Comparison of ENCODE assay signal across 8 cellular contexts in the genomic region with DNA sequence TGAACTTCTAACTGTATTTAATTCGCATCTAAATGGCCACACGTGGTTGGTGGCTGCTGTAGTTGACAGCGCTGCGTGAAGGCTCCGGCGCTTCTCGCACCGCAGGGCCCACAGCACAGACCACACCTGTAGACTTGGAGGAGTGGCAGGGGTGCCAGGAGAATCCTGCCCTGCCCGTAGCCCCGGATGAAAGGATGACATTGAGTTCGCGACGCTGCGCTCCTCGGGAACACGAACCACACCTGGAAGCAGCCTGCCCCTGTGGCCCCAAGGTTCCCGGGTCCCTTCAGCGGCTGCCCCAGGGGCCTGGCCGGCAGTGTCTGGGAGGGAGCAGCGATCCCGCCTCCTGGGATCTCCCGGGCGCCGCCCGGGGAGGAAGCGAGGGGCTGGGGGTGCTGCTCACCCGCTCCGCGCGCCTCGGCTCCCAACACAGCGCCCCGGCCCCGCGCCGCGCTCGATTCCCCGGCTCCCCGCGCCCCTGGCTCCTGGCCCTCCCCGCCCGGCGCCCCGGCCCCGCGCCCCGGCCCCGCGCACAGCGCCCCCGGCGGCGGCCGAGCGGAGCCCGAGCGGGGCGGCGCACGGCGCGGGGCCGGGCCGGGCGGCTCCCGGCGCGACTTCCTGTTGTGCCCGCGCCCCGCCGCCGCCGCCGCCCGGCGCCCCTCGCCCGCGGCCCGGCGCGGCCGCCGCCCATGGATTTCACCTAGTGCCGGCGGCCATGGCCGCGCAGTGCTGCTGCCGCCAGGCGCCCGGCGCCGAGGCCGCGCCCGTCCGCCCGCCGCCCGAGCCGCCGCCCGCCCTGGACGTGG. TPM values are rescaled to one million over a fixed set of nuclear protein-coding genes. Genes with fewer than 3 reads are reported as not detected.
DNase-seq lines count a peak whose midpoint lies in the region; ATAC-seq and TF ChIP-seq lines count a peak whose summit lies in the region.

Gene RNPEPL1 (plus strand): TSS at position 613 of the 806 bp plus-strand sequence. CDS start 103 bp downstream, at position 716.

- DNase-seq in CD14-positive monocyte (ENCODE audit: low spot score), result peak; percentile 49
- peak; percentile 52 for DNase-seq in T-helper 9 cell
- DNase-seq in caudate nucleus (lab: John Stamatoyannopoulos, UW), result peak in 6 of 61 donors; percentile 17 to 63 (median 50)
- DNase-seq in immature natural killer cell, result peak; percentile 66 to 77 (median 73)

- H3K36me3 Mint-ChIP-seq in CD14-positive monocyte (peaks cover 24 to 40% of the 10 kb centered on the region in 2 donors), IgD-negative memory B cell (peaks cover 6% of the 10 kb centered on the region), immature natural killer cell (peaks cover 0 to 8% (median 8%) of the 10 kb centered on the region in 3 donors)

- H3K9me3 Mint-ChIP-seq in CD14-positive monocyte (no peaks in the 10 kb centered on the region), IgD-negative memory B cell (no peaks in the 10 kb centered on the region), immature natural killer cell (no peaks in the 10 kb centered on the region)

- H3K27ac ChIP-seq in caudate nucleus (ENCODE audit: low read depth, low read length) (peak within 1 kb of the TSS; percentile 82), skeletal muscle tissue (ENCODE audit: low read depth, low read length) (peak within 1 kb of the TSS; percentile 64)

- H3K27ac Mint-ChIP-seq in CD14-positive monocyte (peak within 1 kb of the TSS; percentile 92 to 98 (median 94)), IgD-negative memory B cell (peak within 1 kb of the TSS; percentile 92 to 96 (median 94)), immature natural killer cell (peak within 1 kb of the TSS; percentile 93 to 99 (median 96))

- ATAC-seq in GM19351 (IDR thresholded peaks at IDR 0.05; ENCODE audit: unreplicated experiment) (peak; percentile 32), HG03025 (IDR thresholded peaks at IDR 0.05; ENCODE audit: low FRiP score, unreplicated experiment) (no peak)

- H3K4me1 ChIP-seq in skeletal muscle tissue (ENCODE audit: control insufficient read depth in 3 of 3, insufficient read depth in 3 of 3, low read length in 3 of 3), result peaks cover 35 to 54% (median 47%) of the 10 kb centered on the region in 3 donors

- H3K27me3 Mint-ChIP-seq in CD14-positive monocyte (ENCODE audit: low read depth in 3 of 3) (peaks cover 0 to 3% (median 2%) of the 10 kb centered on the region in 3 donors), IgD-negative memory B cell (no peaks in the 10 kb centered on the region), immature natural killer cell (ENCODE audit: low read depth in 3 of 3) (peaks cover 18 to 31% (median 24%) of the 10 kb centered on the region in 3 donors)

- H3K9me3 ChIP-seq in skeletal muscle tissue (ENCODE audit: control insufficient read depth in 3 of 3, low read length in 3 of 3), result no peaks in the 10 kb centered on the region

- H3K4me3 Mint-ChIP-seq in CD14-positive monocyte (peak within 1 kb of the TSS; percentile 86 to 95), IgD-negative memory B cell (peak within 1 kb of the TSS; percentile 86 to 98 (median 96)), immature natural killer cell (peak within 1 kb of the TSS; percentile 86 to 94 (median 92))

- peak within 1 kb of the TSS; percentile 79 to 83 (median 83) for H3K4me3 ChIP-seq in skeletal muscle tissue (ENCODE audit: low read length in 3 of 3)

- TF ChIP-seq CTCF in CD14-positive monocyte (IDR thresholded peaks at IDR 0.05), result peak; percentile 28

- H3K36me3 ChIP-seq in skeletal muscle tissue (ENCODE audit: control insufficient read depth in 3 of 3, insufficient read depth in 3 of 3, low read length in 3 of 3), result peaks cover 4 to 7% (median 6%) of the 10 kb centered on the region in 3 donors

- intact Hi-C loops in CD14-positive monocyte (cut with micrococcal nuclease), result loop anchor here in 1 of 2 donors (2.0 kb wide), 1 partner anchor 19 kb away; the partner anchor contains the start of gene CAPN10

- H3K27me3 ChIP-seq in skeletal muscle tissue (ENCODE audit: control insufficient read depth in 3 of 3, insufficient read depth in 3 of 3, low read length in 3 of 3), result no peaks in the 10 kb centered on the region

- peaks cover 69% of the 10 kb centered on the region for H3K4me1 Mint-ChIP-seq in CD14-positive monocyte
- H3K4me1 Mint-ChIP-seq in IgD-negative memory B cell, result peaks cover 26 to 48% (median 31%) of the 10 kb centered on the region in 3 donors
- H3K4me1 Mint-ChIP-seq in immature natural killer cell, result peaks cover 73 to 77% of the 10 kb centered on the region in 2 donors

- H3K9ac ChIP-seq in skeletal muscle tissue (ENCODE audit: low read depth in 1 of 3, low read length in 3 of 3), result peak within 1 kb of the TSS; percentile 75 to 88 (median 78)

RNA-seq across cellular contexts. Expression of gene RNPEPL1, which starts in this region (rescaled TPM):
- polyA plus RNA-seq in CD14-positive monocyte, result 10 to 100 TPM; 15.4 to 36.4 TPM
- 22.6 TPM for polyA plus RNA-seq in IgD-negative memory B cell
- 10 to 100 TPM; 46.5 to 51.4 (median 49.9) TPM for polyA plus RNA-seq in immature natural killer cell
- total RNA-seq in skeletal muscle tissue, result 15.7 TPM
